In genomic region chr1:106754957-106755356, GRCh38 we compare ENCODE assay signal across 23 cellular contexts.
"Had no signal": no experiment of that assay in that cellular context is flagged by ENCODE, and none has a peak within 500 bp of the region (broad histone marks: within the 10 kb centered on the region; RNA-seq: fewer than 3 reads in every experiment).

No MANE protein-coding gene starts in this region.

- H3K4me1 ChIP-seq: colonic mucosa, esophagus squamous epithelium, gastrocnemius medialis, heart right ventricle, left lung, lower lobe of right lung had no signal

- H3K9me3 ChIP-seq: colonic mucosa, esophagus squamous epithelium, gastrocnemius medialis, heart right ventricle, left lung, lower lobe of right lung, mucosa of descending colon had no signal

- DNase-seq: colonic mucosa; cortex of kidney; effector CD8-positive, alpha-beta T cell; effector memory CD8-positive, alpha-beta T cell; endodermal cell; erythroblast; esophagus squamous epithelium; foreskin melanocyte; gastrocnemius medialis; glutamatergic neuron; head of caudate nucleus; heart right ventricle; hippocampal formation; left cardiac atrium; left lung; left ventricle myocardium superior; lower lobe of right lung; mesenchymal stem cell; mucosa of descending colon; naive B cell; naive thymus-derived CD8-positive, alpha-beta T cell had no signal

- H3K27me3 ChIP-seq: colonic mucosa, esophagus squamous epithelium, gastrocnemius medialis, heart right ventricle, left lung had no signal

- ATAC-seq: effector memory CD8-positive, alpha-beta T cell; esophagus mucosa; gastrocnemius medialis; heart right ventricle; left lung; left ventricle myocardium superior; lower lobe of right lung; mucosa of descending colon; naive thymus-derived CD8-positive, alpha-beta T cell had no signal

- H3K27ac ChIP-seq: colonic mucosa, epithelial cell of prostate, esophagus squamous epithelium, gastrocnemius medialis, heart right ventricle, left lung, lower lobe of right lung had no signal

- H3K36me3 ChIP-seq: colonic mucosa, esophagus squamous epithelium, gastrocnemius medialis, heart right ventricle, left lung, lower lobe of right lung had no signal

- H3K4me3 ChIP-seq: colonic mucosa, esophagus squamous epithelium, gastrocnemius medialis, heart right ventricle, left lung, lower lobe of right lung, mucosa of descending colon had no signal
